ENCODE assay signal across 8 cellular contexts in the genomic region with DNA sequence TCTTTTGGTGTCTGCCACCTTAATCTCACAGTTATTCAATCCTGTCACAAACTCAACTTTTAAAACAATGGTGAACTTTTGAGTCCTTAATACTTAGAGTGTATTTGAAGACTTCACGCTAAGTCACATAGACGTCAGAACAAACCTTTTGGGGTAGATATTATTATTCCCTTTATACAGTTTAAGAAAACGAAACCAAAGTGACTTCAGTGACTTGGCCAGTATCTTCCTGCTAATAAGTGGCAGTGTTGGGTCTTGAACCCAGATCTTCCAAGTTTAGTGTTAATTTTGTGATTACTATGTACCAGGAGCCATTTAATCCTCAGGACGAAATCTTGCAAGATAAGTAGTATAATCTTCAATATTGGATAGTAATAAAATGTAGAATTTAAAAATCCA. TPM values are rescaled to one million over a fixed set of nuclear protein-coding genes. Genes with fewer than 3 reads are reported as not detected.
DNase-seq lines count a peak whose midpoint lies in the region; ATAC-seq and TF ChIP-seq lines count a peak whose summit lies in the region.

No MANE protein-coding gene starts in this region.

- TF ChIP-seq CTCF in neural crest cell (conservative IDR thresholded peaks at IDR 0.05): no peak

- H3K4me1 Mint-ChIP-seq in dendritic cell treated with granulocyte-macrophage colony-stimulating factor and Interleukin-4, amounts not matched to agents 40 ng/mL and 50 ng/mL, for 4 days (ENCODE audit: low read depth): no peaks in the 10 kb centered on the region
- H3K4me1 Mint-ChIP-seq in neural crest cell: peaks cover 16% of the 10 kb centered on the region

- POLR2A ChIA-PET in HEK293T (lab: Yijun Ruan, JAX): interaction anchor here (0.9 to 1.4 kb wide), 5 partner anchors 9 to 431 kb away, joined by 3 to 10 read pairs (median 4); a partner anchor contains a TSS

- peak overlapping the region; percentile 84 for H3K4me3 Mint-ChIP-seq in dendritic cell treated with granulocyte-macrophage colony-stimulating factor and Interleukin-4, amounts not matched to agents 40 ng/mL and 50 ng/mL, for 4 days
- peak overlapping the region; percentile 93 for H3K4me3 Mint-ChIP-seq in neural crest cell

- H3K27me3 Mint-ChIP-seq in dendritic cell treated with granulocyte-macrophage colony-stimulating factor and Interleukin-4, amounts not matched to agents 40 ng/mL and 50 ng/mL, for 4 days: no peaks in the 10 kb centered on the region
- peaks cover 33% of the 10 kb centered on the region for H3K27me3 Mint-ChIP-seq in neural crest cell (ENCODE audit: low read depth)

- ATAC-seq in GM21360 (IDR thresholded peaks at IDR 0.05; ENCODE audit: unreplicated experiment): peak; percentile 11

- intact Hi-C loops in dendritic cell treated with granulocyte-macrophage colony-stimulating factor and Interleukin-4, amounts not matched to agents 40 ng/mL and 50 ng/mL, for 4 days (cut with micrococcal nuclease): loop anchor here (5.0 kb wide), 4 partner anchors 55 to 1310 kb away; a partner anchor contains a TSS

- H3K27ac Mint-ChIP-seq in dendritic cell treated with granulocyte-macrophage colony-stimulating factor and Interleukin-4, amounts not matched to agents 40 ng/mL and 50 ng/mL, for 4 days: peak overlapping the region; percentile 81
- peak overlapping the region; percentile 78 for H3K27ac Mint-ChIP-seq in neural crest cell (ENCODE audit: unreplicated experiment)

- CTCF ChIA-PET in HEK293T (lab: Yijun Ruan, JAX): interaction anchor here (0.6 kb wide), 1 partner anchor 10 kb away, joined by 5 read pairs; no protein-coding TSS in a partner anchor

- peaks cover 10% of the 10 kb centered on the region for H3K36me3 Mint-ChIP-seq in dendritic cell treated with granulocyte-macrophage colony-stimulating factor and Interleukin-4, amounts not matched to agents 40 ng/mL and 50 ng/mL, for 4 days (ENCODE audit: low read depth)
- no peaks in the 10 kb centered on the region for H3K36me3 Mint-ChIP-seq in neural crest cell (ENCODE audit: low read depth)

- H3K9me3 Mint-ChIP-seq in dendritic cell treated with granulocyte-macrophage colony-stimulating factor and Interleukin-4, amounts not matched to agents 40 ng/mL and 50 ng/mL, for 4 days: no peaks in the 10 kb centered on the region
- no peaks in the 10 kb centered on the region for H3K9me3 Mint-ChIP-seq in neural crest cell

- peak; percentile 26 for DNase-seq in CD1c-positive myeloid dendritic cell (ENCODE audit: extremely low spot score)
- peak; percentile 12 for DNase-seq in M059J (ENCODE audit: low read depth)
- DNase-seq in neural crest cell (ENCODE audit: low read depth, low spot score): no peak
- no peak for DNase-seq in HEK293T (ENCODE audit: extremely low spot score)
- no peak for DNase-seq in activated CD4-positive, alpha-beta T cell treated with anti-CD3 and anti-CD28 coated beads, Interleukin-2, amount 50 U/mL, for 4 hours
- no peak for DNase-seq in stimulated activated CD4-positive, alpha-beta T cell treated with anti-CD3 and anti-CD28 coated beads, Interleukin-1b, Interleukin-23, amount 100 ng/mL, for 48 hours

TF ChIP-seq in HEK293T, 16 proteins besides CTCF, POLR2A, EP300 and RAD21:
- no peak for TF ChIP-seq SP1 (IDR thresholded peaks at IDR 0.05)
- TF ChIP-seq ARNT (IDR thresholded peaks at IDR 0.05): no peak

RNA-seq across cellular contexts. Expression of a gene that starts 0.7 kb away (rescaled TPM):
- 16.0 and 20.2 TPM in 2 replicates for total RNA-seq in M059J (2014; rRNA removed; shearing (Covaris generic))
- total RNA-seq in neural crest cell: 24.5 and 24.7 TPM in 2 replicates

Comparison
In these comparisons a context has a peak if more than half of its experiments do, and no peak if none do; other contexts are left out.
1. DNase-seq: peak in CD1c-positive myeloid dendritic cell (single experiment) and M059J (single experiment); none in neural crest cell (single experiment), HEK293T (single experiment), activated CD4-positive, alpha-beta T cell treated with anti-CD3 and anti-CD28 coated beads, Interleukin-2, amount 50 U/mL, for 4 hours (0 of 2) and stimulated activated CD4-positive, alpha-beta T cell treated with anti-CD3 and anti-CD28 coated beads, Interleukin-1b, Interleukin-23, amount 100 ng/mL, for 48 hours (single experiment).